8 cellular contexts compared by ENCODE assay signal in the genomic region with DNA sequence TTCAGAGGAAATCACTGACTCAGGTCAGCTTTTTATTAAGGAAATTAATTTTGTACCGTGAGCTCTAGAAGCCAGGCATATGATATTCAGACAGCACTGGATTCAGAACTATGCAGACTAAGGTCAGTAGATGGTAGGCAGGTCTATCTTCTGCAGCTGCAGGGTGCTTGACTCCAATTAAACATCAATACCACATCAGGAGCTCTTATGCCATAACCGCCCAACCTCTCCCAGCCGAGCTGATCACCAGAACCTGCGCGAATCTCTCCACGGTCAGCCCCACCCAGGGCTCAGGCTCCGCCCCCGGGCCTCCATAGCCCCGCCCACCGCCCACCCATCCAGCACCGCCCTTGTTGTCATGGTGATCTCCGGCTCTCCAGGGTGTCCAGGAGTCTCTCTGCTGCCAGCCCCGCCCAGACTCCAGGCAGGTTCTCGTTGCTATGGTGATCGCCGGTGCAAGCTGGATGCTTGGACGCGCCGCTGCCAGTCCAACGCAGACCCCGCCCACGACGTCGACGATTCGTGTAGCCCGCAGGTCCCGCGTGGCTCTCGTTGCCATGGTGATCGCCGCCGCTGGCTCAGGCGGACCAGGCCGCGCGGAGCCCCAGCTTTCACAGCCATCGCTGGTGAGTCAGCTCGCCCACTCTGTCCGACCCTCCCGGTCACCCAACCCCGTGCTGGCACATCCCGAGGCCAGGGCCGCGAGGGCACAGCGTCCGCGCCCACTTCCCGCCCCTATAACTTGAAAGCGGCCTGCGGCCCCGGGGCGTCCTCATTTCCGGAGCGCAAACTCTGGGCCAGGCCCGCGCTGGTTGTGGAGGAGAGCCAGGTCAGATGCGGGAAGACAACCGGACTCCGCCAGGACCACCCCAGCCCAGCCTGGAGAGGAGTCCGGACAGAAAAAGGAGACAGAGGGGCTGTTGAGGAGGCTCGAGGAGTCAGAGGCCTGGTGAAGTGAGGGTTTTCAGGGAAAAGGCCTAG. TPM values are rescaled to one million over a fixed set of nuclear protein-coding genes. Genes with fewer than 3 reads are reported as not detected.
DNase-seq lines count a peak whose midpoint lies in the region; ATAC-seq, FAIRE-seq and TF ChIP-seq lines count a peak whose summit lies in the region.

A gene with protein sequence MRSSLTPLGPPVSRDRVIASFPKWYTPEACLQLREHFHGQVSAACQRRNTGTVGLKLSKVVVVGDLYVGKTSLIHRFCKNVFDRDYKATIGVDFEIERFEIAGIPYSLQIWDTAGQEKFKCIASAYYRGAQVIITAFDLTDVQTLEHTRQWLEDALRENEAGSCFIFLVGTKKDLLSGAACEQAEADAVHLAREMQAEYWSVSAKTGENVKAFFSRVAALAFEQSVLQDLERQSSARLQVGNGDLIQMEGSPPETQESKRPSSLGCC (plus strand): TSS at position 552 of the 981 bp plus-strand sequence. CDS start 1,140 bp downstream, outside the sequence.

- TF ChIP-seq CTCF in endothelial cell of umbilical vein (IDR thresholded peaks at IDR 0.05; ENCODE audit: extremely low read depth in 1 of 2, insufficient read depth in 1 of 2, low read depth in 1 of 2, low read length in 2 of 2), result no peak

- H3K79me1 ChIP-seq in mesendoderm (ENCODE audit: low read length), result no peaks in the 10 kb centered on the region

- no peak within 1 kb of the TSS for H3K4ac ChIP-seq in mesendoderm (ENCODE audit: low read depth, low read length)

- no peak within 1 kb of the TSS for H3K23ac ChIP-seq in mesendoderm (ENCODE audit: low read length)

- H4K8ac ChIP-seq in mesendoderm (ENCODE audit: low read depth, low read length), result no peak within 1 kb of the TSS

- no TSS peak for BruUV-seq in endothelial cell of umbilical vein (replicated peaks; lab: Mats Ljungman, UMichigan)

- no peaks in the 10 kb centered on the region for H3K79me2 ChIP-seq in endothelial cell of umbilical vein (ENCODE audit: control insufficient read depth, insufficient read depth, low read length)
- no peaks in the 10 kb centered on the region for H3K79me2 ChIP-seq in mesendoderm (ENCODE audit: control insufficient read depth, insufficient read depth, low read length)

- no peak within 1 kb of the TSS for H2BK15ac ChIP-seq in mesendoderm (replicated peaks; ENCODE audit: low read depth)

- H3K4me3 ChIP-seq in endothelial cell of umbilical vein (replicated peaks in 1 of 3; ENCODE audit: insufficient read depth in 1 of 3, low read depth in 1 of 3, low read length in 3 of 3), result peak within 1 kb of the TSS; percentile 25 to 35 (median 26)
- H3K4me3 ChIP-seq in mesendoderm (ENCODE audit: low read length), result no peak within 1 kb of the TSS

- no peaks in the 10 kb centered on the region for H3K27me3 ChIP-seq in endothelial cell of umbilical vein (ENCODE audit: control insufficient read depth in 2 of 2, insufficient read depth in 2 of 2, low read length in 2 of 2)
- no peaks in the 10 kb centered on the region for H3K27me3 ChIP-seq in mesendoderm (ENCODE audit: insufficient read depth, low read length, poor library complexity)

- intact Hi-C loops in endothelial cell of umbilical vein (cut with micrococcal nuclease), result loop anchor here (10.0 kb wide), 1 partner anchor 240 kb away; no protein-coding TSS in a partner anchor

- no peaks in the 10 kb centered on the region for H3K9me3 ChIP-seq in endothelial cell of umbilical vein (replicated peaks; ENCODE audit: control insufficient read depth, insufficient read depth, low read length)

- H3K36me3 ChIP-seq in endothelial cell of umbilical vein (ENCODE audit: control insufficient read depth in 2 of 2, extremely low read depth in 1 of 2, insufficient read depth in 2 of 2, low read length in 2 of 2), result no peaks in the 10 kb centered on the region
- no peaks in the 10 kb centered on the region for H3K36me3 ChIP-seq in mesendoderm (ENCODE audit: control insufficient read depth, insufficient read depth, low read length)

- H2AK5ac ChIP-seq in mesendoderm (ENCODE audit: low read length), result no peak within 1 kb of the TSS

- no peaks in the 10 kb centered on the region for H3K9me1 ChIP-seq in endothelial cell of umbilical vein (replicated peaks; ENCODE audit: control insufficient read depth, extremely low read depth, insufficient read depth, low read length)

- peak within 1 kb of the TSS; percentile 77 for H2AFZ ChIP-seq in endothelial cell of umbilical vein (ENCODE audit: low read depth, low read length)

- in situ Hi-C loops in Caki2 (cut with HindIII; ENCODE audit: low pct_unique_long_range_greater_than_20kb, low sequenced_read_pairs), result no loop called here

- no peak within 1 kb of the TSS for H4K5ac ChIP-seq in mesendoderm (ENCODE audit: low read length)

- FAIRE-seq in endothelial cell of umbilical vein (lab: Jason Lieb, UNC), result peak; percentile 96

- TF ChIP-seq POLR2A in endothelial cell of umbilical vein (IDR thresholded peaks at IDR 0.05; ENCODE audit: low read depth, low read length), result no peak

- DNase-seq in Caki2 (ENCODE audit: low read depth) (peak; percentile 99), NOMO-1 (lab: John Stamatoyannopoulos, UW; ENCODE audit: unreplicated experiment in 2 of 2) (peak; percentile 55 to 61), activated T-cell treated with anti-CD3 and anti-CD28 coated beads for 24 hours (ENCODE audit: low read depth) (peak; percentile 75), endothelial cell of umbilical vein (ENCODE audit: low read depth, low spot score) (peak; percentile 95), mesendoderm (peak; percentile 99)
- DNase-seq in stimulated activated CD4-positive, alpha-beta T cell treated with anti-CD3 and anti-CD28 coated beads, TNF-alpha, amount 100 ng/mL, for 48 hours (ENCODE audit: low read depth in 3 of 3), result peak; percentile 76 to 80 (median 79)

- dilution Hi-C loops in endothelial cell of umbilical vein (cut with MboI; ENCODE audit: extremely low pct_ligation_motif_present, low sequenced_read_pairs), result no loop called here

- H3K56ac ChIP-seq in mesendoderm (ENCODE audit: low read length), result peak within 1 kb of the TSS; percentile 28

- H3K9ac ChIP-seq in endothelial cell of umbilical vein (replicated peaks; ENCODE audit: extremely low read depth, insufficient read depth, low read length), result peak within 1 kb of the TSS; percentile 52
- H3K9ac ChIP-seq in mesendoderm (ENCODE audit: low read length), result peak within 1 kb of the TSS; percentile 14

- no peak within 1 kb of the TSS for H3K18ac ChIP-seq in mesendoderm (ENCODE audit: low read length)

- no peaks in the 10 kb centered on the region for H4K20me1 ChIP-seq in endothelial cell of umbilical vein (replicated peaks; ENCODE audit: control insufficient read depth, extremely low read depth, insufficient read depth, low read length)

- peaks cover 9% of the 10 kb centered on the region for H3K4me1 ChIP-seq in endothelial cell of umbilical vein (ENCODE audit: control insufficient read depth, extremely low read depth, insufficient read depth, low read length)
- H3K4me1 ChIP-seq in mesendoderm (ENCODE audit: control insufficient read depth, low read depth, low read length), result peaks cover 2% of the 10 kb centered on the region

- H3K4me2 ChIP-seq in endothelial cell of umbilical vein (ENCODE audit: insufficient read depth, low read length) (peak within 1 kb of the TSS; percentile 75), mesendoderm (ENCODE audit: low read length) (peak within 1 kb of the TSS; percentile 82)

- no CpG with 5 or more reads among the region's 62 CpGs for WGBS in mesendoderm (ENCODE audit: extremely low coverage, insufficient coverage, low lambda C conversion rate)

- ATAC-seq in HG03439 (IDR thresholded peaks at IDR 0.05; ENCODE audit: unreplicated experiment), result peak; percentile 36
- no peak for ATAC-seq in GM21390 (IDR thresholded peaks at IDR 0.05; ENCODE audit: unreplicated experiment)

- H2BK120ac ChIP-seq in mesendoderm (ENCODE audit: low read depth, low read length), result no peak within 1 kb of the TSS

- no peak within 1 kb of the TSS for H2BK5ac ChIP-seq in mesendoderm (ENCODE audit: low read length)

- POLR2A ChIA-PET in endothelial cell of umbilical vein (lab: Charles Lee), result interaction anchor here (0.7 kb wide), 1 partner anchor 147 kb away, joined by 3 read pairs; no protein-coding TSS in a partner anchor

- H3K27ac ChIP-seq in endothelial cell of umbilical vein (ENCODE audit: insufficient read depth, low read depth, low read length), result peak within 1 kb of the TSS; percentile 26
- H3K27ac ChIP-seq in mesendoderm (ENCODE audit: low read depth, low read length), result no peak within 1 kb of the TSS

- CTCF ChIA-PET in endothelial cell of umbilical vein (lab: Charles Lee), result interaction anchor here (0.9 to 3.0 kb wide), 6 partner anchors 12 to 241 kb away, joined by 3 to 16 read pairs (median 9); no protein-coding TSS in a partner anchor

TF ChIP-seq in endothelial cell of umbilical vein, 7 proteins besides CTCF, POLR2A, EP300 and RAD21:
- TF ChIP-seq FOS (IDR thresholded peaks at IDR 0.05; ENCODE audit: borderline replicate concordance, insufficient read depth, low read length) (no peak), POLR2AphosphoS5 (IDR thresholded peaks at IDR 0.05; ENCODE audit: insufficient read depth, low read depth, low read length) (peak; percentile 22), GATA2 (IDR thresholded peaks at IDR 0.05; ENCODE audit: insufficient read depth, insufficient read length, low read depth, low read length) (no peak), MYC (IDR thresholded peaks at IDR 0.05; ENCODE audit: low read depth, low read length) (no peak), JUN (IDR thresholded peaks at IDR 0.05; ENCODE audit: borderline replicate concordance, insufficient read depth, insufficient read length, low read depth) (no peak), EZH2 (IDR thresholded peaks at IDR 0.05; ENCODE audit: borderline replicate concordance, low read depth, low read length, severe bottlenecking) (no peak)
- TF ChIP-seq, protein P1, sequence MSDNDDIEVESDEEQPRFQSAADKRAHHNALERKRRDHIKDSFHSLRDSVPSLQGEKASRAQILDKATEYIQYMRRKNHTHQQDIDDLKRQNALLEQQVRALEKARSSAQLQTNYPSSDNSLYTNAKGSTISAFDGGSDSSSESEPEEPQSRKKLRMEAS (IDR thresholded peaks at IDR 0.05; ENCODE audit: insufficient read depth, insufficient read length), result peak; percentile 58
TF ChIP-seq in endothelial cell of umbilical vein: peak in this region for 2.

RNA-seq across cellular contexts. Expression of the gene that starts here (rescaled TPM):
- total RNA-seq in Caki2 (2014; rRNA removed; shearing (Covaris generic); ENCODE audit: low replicate concordance), result 9.1 and 10.9 TPM in 2 replicates
- total RNA-seq in endothelial cell of umbilical vein, result 2.6 and 2.7 TPM in 2 replicates
- polyA plus RNA-seq in endothelial cell of umbilical vein, result 3.1 and 3.3 TPM in 2 replicates
- polyA plus RNA-seq in endothelial cell of umbilical vein (2011; cell fraction: cytosol; rRNA removed), result 2.0 and 2.2 TPM in 2 replicates
- 2.6 and 3.4 TPM in 2 replicates for polyA plus RNA-seq in endothelial cell of umbilical vein (2011; cell fraction: nucleus; rRNA removed)
- polyA plus RNA-seq in endothelial cell of umbilical vein (2012), result 1.7 and 2.2 TPM in 2 replicates
- polyA minus RNA-seq in endothelial cell of umbilical vein, result 2.3 and 4.9 TPM in 2 replicates
- polyA minus RNA-seq in endothelial cell of umbilical vein (2011; cell fraction: cytosol; rRNA and poly(A)+ RNA removed), result not detected
- 0.96 and 2.6 TPM in 2 replicates for polyA minus RNA-seq in endothelial cell of umbilical vein (2011; cell fraction: nucleus; rRNA and poly(A)+ RNA removed)
- 0.67 TPM for polyA plus RNA-seq in mesendoderm (2013, experiment 1 of 2)
- 0.64 TPM for polyA plus RNA-seq in mesendoderm (2013, experiment 2 of 2)
